12 cellular contexts compared by ENCODE assay signal in genomic region chr3:58244186-58244585, GRCh38. TPM values are rescaled to one million over a fixed set of nuclear protein-coding genes. Genes with fewer than 3 reads are reported as not detected.
"Had no signal": no experiment of that assay in that cellular context is flagged by ENCODE, and none has a peak within 500 bp of the region (broad histone marks: within the 10 kb centered on the region; RNA-seq: fewer than 3 reads in every experiment).

No MANE protein-coding gene starts in this region.

- H2AFZ ChIP-seq: GM23248 had no signal

- H3K36me3 ChIP-seq: HAP-1 had no signal

- H3K9ac ChIP-seq: GM23248 had no signal

- DNase-seq: GM23248, GOT3, H7, HFFc6, IMR-90, KG1 had no signal

- H3K27ac Mint-ChIP-seq: HFFc6 had no signal

- FAIRE-seq: K562 had no signal

- H3K27ac ChIP-seq: GM23248, HL-60 had no signal

- H3K4me3 Mint-ChIP-seq: HFFc6 had no signal

- ATAC-seq: HCT116, K562 had no signal

- H3K4me3 ChIP-seq: GM23248, HAP-1, K562 had no signal

- H3K9me3 Mint-ChIP-seq: HFFc6 had no signal

- H3K9me3 ChIP-seq: HAP-1 had no signal

RNA-seq across cellular contexts. Expression of gene DNASE1L3, which starts 33.4 kb away (rescaled TPM):
- total RNA-seq: GM23248, H4, H7, HFFc6, HT1080, IMR-90, K562 had no signal
- polyA plus RNA-seq: GM23248, IMR-90 had no signal
